19 cellular contexts compared by ENCODE assay signal in genomic region chr9:134331186-134332025, GRCh38. TPM values are rescaled to one million over a fixed set of nuclear protein-coding genes. Genes with fewer than 3 reads are reported as not detected.
DNase-seq lines count a peak whose midpoint lies in the region; ATAC-seq and TF ChIP-seq lines count a peak whose summit lies in the region.
"Had no signal": no experiment of that assay in that cellular context is flagged by ENCODE, and none has a peak within 500 bp of the region (broad histone marks: within the 10 kb centered on the region; RNA-seq: fewer than 3 reads in every experiment).

No MANE protein-coding gene starts in this region.

- peak overlapping the region; percentile 48 for H3K27ac Mint-ChIP-seq in endodermal cell
- H3K27ac Mint-ChIP-seq: activated CD4-positive, alpha-beta T cell treated with anti-CD3 and anti-CD28 coated beads, Interleukin-2, amount 10 ng/mL, durations not matched to agents 24 days and 14 days; mesothelial cell of epicardium; stimulated activated effector memory CD8-positive, alpha-beta T cell treated with anti-CD3 and anti-CD28 coated beads, Interleukin-12 subunit alpha, Interleukin-12 subunit beta, amount 100 ng/mL, for 72 hours had no signal

- no peaks in the 10 kb centered on the region for H3K36me3 Mint-ChIP-seq in endodermal cell (ENCODE audit: low read depth)
- H3K36me3 Mint-ChIP-seq: CD4-positive, CD25-positive, alpha-beta regulatory T cell; mesothelial cell of epicardium; stimulated activated effector memory CD8-positive, alpha-beta T cell treated with anti-CD3 and anti-CD28 coated beads, Interleukin-12 subunit alpha, Interleukin-12 subunit beta, amount 100 ng/mL, for 72 hours had no signal

- no peaks in the 10 kb centered on the region for H3K9me3 Mint-ChIP-seq in endodermal cell
- H3K9me3 Mint-ChIP-seq: activated CD4-positive, alpha-beta T cell treated with anti-CD3 and anti-CD28 coated beads, Interleukin-2, amount 10 ng/mL, durations not matched to agents 24 days and 14 days; CD4-positive, CD25-positive, alpha-beta regulatory T cell; mesothelial cell of epicardium; stimulated activated effector memory CD8-positive, alpha-beta T cell treated with anti-CD3 and anti-CD28 coated beads, Interleukin-12 subunit alpha, Interleukin-12 subunit beta, amount 100 ng/mL, for 72 hours had no signal

- H3K4me1 ChIP-seq in endodermal cell (ENCODE audit: control insufficient read depth, insufficient read depth, low read length) = peaks cover 34% of the 10 kb centered on the region

- H3K27me3 Mint-ChIP-seq in endodermal cell (ENCODE audit: insufficient read depth) = no peaks in the 10 kb centered on the region

- H3K4me3 ChIP-seq in endodermal cell (ENCODE audit: low read length) = no peak overlapping the region
- H3K4me3 ChIP-seq in neural cell (ENCODE audit: low read length) = no peak overlapping the region
- H3K4me3 ChIP-seq: A549, upper lobe of left lung had no signal

- no peak overlapping the region for H3K4me2 ChIP-seq in neural cell (ENCODE audit: low read length)
- H3K4me2 ChIP-seq: A549 had no signal

- H3K27me3 ChIP-seq in endodermal cell (ENCODE audit: control insufficient read depth, insufficient read depth, low read length, poor library complexity, severe bottlenecking) (no peaks in the 10 kb centered on the region), neural cell (ENCODE audit: insufficient read depth, low read depth, low read length) (no peaks in the 10 kb centered on the region)
- H3K27me3 ChIP-seq: upper lobe of left lung had no signal

- TF ChIP-seq CTCF in endodermal cell (conservative IDR thresholded peaks at IDR 0.05) = no peak
- TF ChIP-seq CTCF in neural cell (IDR thresholded peaks at IDR 0.05; ENCODE audit: poor library complexity, severe bottlenecking) = no peak

- H2AFZ ChIP-seq in neural cell (ENCODE audit: low read depth, low read length) = no peak overlapping the region

- H3K36me3 ChIP-seq in endodermal cell (ENCODE audit: control insufficient read depth, insufficient read depth, low read length) (no peaks in the 10 kb centered on the region), neural cell (ENCODE audit: insufficient read depth, low read length) (no peaks in the 10 kb centered on the region)
- H3K36me3 ChIP-seq: upper lobe of left lung had no signal

- no peaks in the 10 kb centered on the region for H3K9me2 ChIP-seq in neural cell (ENCODE audit: insufficient read depth, low read length)

- TF ChIP-seq EP300 in neural cell (conservative IDR thresholded peaks at IDR 0.05; ENCODE audit: poor library complexity, severe bottlenecking) = peak; percentile 17

- peaks cover 56% of the 10 kb centered on the region for H3K79me2 ChIP-seq in neural cell (replicated peaks; ENCODE audit: insufficient read depth, low read length)

- H3K27ac ChIP-seq in endodermal cell (ENCODE audit: low read depth, low read length) (peak overlapping the region; percentile 26), neural cell (ENCODE audit: low read length) (peak overlapping the region; percentile 65)
- H3K27ac ChIP-seq: upper lobe of left lung had no signal

- intact Hi-C loops in Right ventricle myocardium inferior (cut with DNase I) = no loop called here
- intact Hi-C loops in cardiac septum (cut with DNase I) = loop anchor here (2.0 kb wide), 1 partner anchor 71 kb away; no protein-coding TSS in a partner anchor

- TF ChIP-seq RAD21 in neural cell (conservative IDR thresholded peaks at IDR 0.05) = no peak

- H3F3A ChIP-seq in neural cell (ENCODE audit: insufficient read depth, low read length, poor library complexity, severe bottlenecking) = no peaks in the 10 kb centered on the region

- H3K9ac ChIP-seq in endodermal cell (ENCODE audit: extremely low read depth, low read length, poor library complexity, severe bottlenecking) (no peak overlapping the region), neural cell (ENCODE audit: low read length) (peak overlapping the region; percentile 13)

- H3K9me3 ChIP-seq in endodermal cell (ENCODE audit: control insufficient read depth, low read length) (no peaks in the 10 kb centered on the region), neural cell (ENCODE audit: low read length) (no peaks in the 10 kb centered on the region)
- H3K9me3 ChIP-seq: A549, upper lobe of left lung had no signal

- peaks cover 31% of the 10 kb centered on the region for H3K4me1 Mint-ChIP-seq in endodermal cell
- H3K4me1 Mint-ChIP-seq: activated CD4-positive, alpha-beta T cell treated with anti-CD3 and anti-CD28 coated beads, Interleukin-2, amount 10 ng/mL, durations not matched to agents 24 days and 14 days had no signal

- DNase-seq in Right ventricle myocardium inferior (ENCODE audit: missing footprints) = peak; percentile 64
- DNase-seq in cardiac septum (ENCODE audit: low spot score) = no peak
- DNase-seq in endodermal cell = no peak
- DNase-seq in pons (ENCODE audit: low spot score) = no peak
- no peak for DNase-seq in putamen (ENCODE audit: low spot score)
- DNase-seq: activated CD4-positive, alpha-beta T cell treated with anti-CD3 and anti-CD28 coated beads, Interleukin-2, amount 10 ng/mL, durations not matched to agents 24 days and 14 days; activated naive CD4-positive, alpha-beta T cell; CD4-positive, CD25-positive, alpha-beta regulatory T cell; DND-41; NCI-H1436; NCI-H446 treated with DMSO at 0.1 percent for 48 hours; OCI-M1 had no signal

- H4K20me1 ChIP-seq in neural cell (ENCODE audit: insufficient read depth) = no peaks in the 10 kb centered on the region

- ATAC-seq in Right ventricle myocardium inferior (no peak), HG03565 (IDR thresholded peaks at IDR 0.05; ENCODE audit: unreplicated experiment) (no peak), HG03045 (IDR thresholded peaks at IDR 0.05; ENCODE audit: unreplicated experiment) (no peak)
- ATAC-seq: A549; stimulated activated effector memory CD8-positive, alpha-beta T cell treated with anti-CD3 and anti-CD28 coated beads, Interleukin-12 subunit alpha, Interleukin-12 subunit beta, amount 100 ng/mL, for 72 hours had no signal

- WGBS in endodermal cell (ENCODE audit: insufficient coverage in 1 of 2, insufficient read length in 1 of 2), 2 experiments = 94 to 100% methylated on average over 19 to 30 of the region's 30 CpGs

- H3K4me3 Mint-ChIP-seq in endodermal cell = no peak overlapping the region
- H3K4me3 Mint-ChIP-seq: activated CD4-positive, alpha-beta T cell treated with anti-CD3 and anti-CD28 coated beads, Interleukin-2, amount 10 ng/mL, durations not matched to agents 24 days and 14 days; mesothelial cell of epicardium; stimulated activated effector memory CD8-positive, alpha-beta T cell treated with anti-CD3 and anti-CD28 coated beads, Interleukin-12 subunit alpha, Interleukin-12 subunit beta, amount 100 ng/mL, for 72 hours had no signal

TF ChIP-seq in neural cell, 6 proteins besides CTCF, POLR2A, EP300 and RAD21:
- TF ChIP-seq POLR2AphosphoS5 (IDR thresholded peaks at IDR 0.05) (peak; percentile 41), TAF1 (IDR thresholded peaks at IDR 0.05; ENCODE audit: low read depth) (no peak), SMC3 (conservative IDR thresholded peaks at IDR 0.05; ENCODE audit: poor library complexity) (no peak), EZH2 (IDR thresholded peaks at IDR 0.05; ENCODE audit: borderline replicate concordance, insufficient read depth, low read length, poor library complexity, severe bottlenecking) (no peak)

RNA-seq across cellular contexts. Expression of gene RXRA, which starts 5.2 kb away (rescaled TPM):
- total RNA-seq in Right ventricle myocardium inferior (91.1 TPM), cardiac septum (42.6 TPM), endodermal cell (10 to 100 TPM; 58.3 to 70.6 TPM)
- 37.4 TPM for polyA plus RNA-seq in endodermal cell (2013, experiment 1 of 2)
- polyA plus RNA-seq in endodermal cell (2013, experiment 2 of 2) = 33.9 TPM
- polyA plus RNA-seq in neural cell = 2.3 and 2.7 TPM in 2 replicates
- polyA minus RNA-seq in neural cell = 3.8 and 4.6 TPM in 2 replicates
